ENCODE assay signal across 8 cellular contexts in the genomic region with DNA sequence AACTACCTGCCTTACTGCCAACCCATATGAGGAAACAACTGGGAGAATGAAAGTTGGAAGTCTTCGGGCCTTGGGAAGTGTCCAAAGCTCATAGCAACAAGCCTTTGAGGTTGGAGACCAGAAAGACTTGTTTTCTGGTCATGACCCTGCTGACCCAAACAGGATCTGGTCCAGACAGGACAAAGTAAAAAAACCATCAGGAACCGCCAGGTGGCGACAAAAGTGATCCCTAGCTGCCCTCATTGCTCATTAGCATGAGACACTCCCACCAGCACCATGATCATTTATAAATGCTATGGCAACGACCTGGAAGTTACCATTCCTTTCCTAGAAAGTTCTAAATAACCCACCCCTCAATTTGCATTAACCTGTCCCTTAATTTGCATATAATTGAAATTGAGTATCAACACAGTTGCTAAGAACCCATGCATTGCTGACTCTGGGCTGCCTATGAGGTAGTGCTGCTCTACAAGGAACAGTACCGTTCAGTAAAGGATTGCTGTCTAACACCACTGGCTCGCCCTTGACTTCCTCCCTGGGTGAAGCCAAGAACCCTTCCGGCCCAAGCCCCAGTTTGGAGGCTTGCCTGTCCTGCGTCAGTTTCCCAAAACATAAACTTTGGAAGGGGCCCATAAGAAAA.
DNase-seq lines count a peak whose midpoint lies in the region; ATAC-seq and TF ChIP-seq lines count a peak whose summit lies in the region.

No MANE protein-coding gene starts in this region.

- H3K9me3 ChIP-seq in MM.1S (replicated peaks; ENCODE audit: insufficient read depth, low read length) (no peaks in the 10 kb centered on the region), right lobe of liver (no peaks in the 10 kb centered on the region)

- no peak overlapping the region for H3K27ac ChIP-seq in MM.1S (ENCODE audit: low read length)
- H3K27ac ChIP-seq in right lobe of liver = no peak overlapping the region

- TF ChIP-seq CTCF in AG04449 (IDR thresholded peaks at IDR 0.05; ENCODE audit: insufficient read depth, low read length, missing control alignments) (peak; percentile 27), MM.1S (IDR thresholded peaks at IDR 0.05; ENCODE audit: low read length) (peak; percentile 87), right lobe of liver (IDR thresholded peaks at IDR 0.05) (peak in 2 of 4 donors; percentile 18 to 25)

- TF ChIP-seq POLR2A in right lobe of liver (IDR thresholded peaks at IDR 0.05) = no peak

- H3K36me3 ChIP-seq in MM.1S (replicated peaks; ENCODE audit: insufficient read depth, low read length) = no peaks in the 10 kb centered on the region
- no peaks in the 10 kb centered on the region for H3K36me3 ChIP-seq in right lobe of liver

- no peak overlapping the region for H3K4me2 ChIP-seq in MM.1S (ENCODE audit: low read depth, low read length)

- intact Hi-C loops in right lobe of liver (cut with DNase I) = no loop called here

- ATAC-seq in GM18517 (IDR thresholded peaks at IDR 0.05; ENCODE audit: unreplicated experiment) = peak; percentile 55
- peak in 3 of 4 donors; percentile 28 to 46 (median 35) for ATAC-seq in right lobe of liver
- ATAC-seq in GM18519 (IDR thresholded peaks at IDR 0.05; ENCODE audit: low FRiP score, unreplicated experiment) = no peak

- H3K27me3 ChIP-seq in MM.1S (replicated peaks; ENCODE audit: insufficient read depth, low read length) (no peaks in the 10 kb centered on the region), right lobe of liver (no peaks in the 10 kb centered on the region)

- no peaks in the 10 kb centered on the region for H3K4me1 ChIP-seq in MM.1S (ENCODE audit: low read length)
- no peaks in the 10 kb centered on the region for H3K4me1 ChIP-seq in right lobe of liver

- no peak for DNase-seq in AG04449 (ENCODE audit: low read depth, low spot score)
- DNase-seq in MM.1S = peak; percentile 71
- peak; percentile 5 for DNase-seq in activated T-cell treated with anti-CD3 and anti-CD28 coated beads for 24 hours (ENCODE audit: low read depth)
- no peak for DNase-seq in right lobe of liver
- DNase-seq in NCI-H2171 treated with DMSO at 0.1 percent for 48 hours (lab: John Stamatoyannopoulos, UW) = no peak
- no peak for DNase-seq in NCI-H345 treated with DMSO at 0.1 percent for 48 hours (lab: John Stamatoyannopoulos, UW; ENCODE audit: unreplicated experiment)

- H2AFZ ChIP-seq in MM.1S (ENCODE audit: low read length) = no peak overlapping the region

- H4K20me1 ChIP-seq in MM.1S (ENCODE audit: insufficient read depth, low read length) = no peaks in the 10 kb centered on the region

- H3K4me3 ChIP-seq in AG04449 (ENCODE audit: low read depth, low read length) = no peak overlapping the region
- H3K4me3 ChIP-seq in MM.1S (ENCODE audit: low read length) = no peak overlapping the region
- no peak overlapping the region for H3K4me3 ChIP-seq in right lobe of liver

- H3K9ac ChIP-seq in MM.1S (ENCODE audit: low read length) = no peak overlapping the region

- CTCF ChIA-PET in AG04449 (lab: Yijun Ruan, JAX) = interaction anchor here (0.7 to 5.3 kb wide), 15 partner anchors 10 to 599 kb away, joined by 3 to 31 read pairs (median 3); no protein-coding TSS in a partner anchor

- H3F3A ChIP-seq in MM.1S (ENCODE audit: insufficient read depth, low read length) = no peaks in the 10 kb centered on the region

- H3K9me2 ChIP-seq in MM.1S (replicated peaks; ENCODE audit: insufficient read depth, low read length) = no peaks in the 10 kb centered on the region

- POLR2A ChIA-PET in AG04449 (lab: Yijun Ruan, JAX) = no interaction called here

- no peaks in the 10 kb centered on the region for H3K79me2 ChIP-seq in MM.1S (ENCODE audit: low read length)

- WGBS in right lobe of liver (ENCODE audit: insufficient coverage, low coverage, low lambda C conversion rate, missing lambda C conversion rate) = 65% methylated on average over 4 of the region's 8 CpGs

Comparison
In these comparisons a context has a peak if more than half of its experiments do, and no peak if none do; other contexts are left out.
1. DNase-seq: peak in MM.1S (single experiment) and activated T-cell treated with anti-CD3 and anti-CD28 coated beads for 24 hours (single experiment); none in AG04449 (single experiment), right lobe of liver (0 of 3), NCI-H2171 treated with DMSO at 0.1 percent for 48 hours (single experiment) and NCI-H345 treated with DMSO at 0.1 percent for 48 hours (single experiment).